ENCODE assay signal across 18 cellular contexts in genomic region chr7:53744361-53744760, GRCh38.
"Had no signal": no experiment of that assay in that cellular context is flagged by ENCODE, and none has a peak within 500 bp of the region (broad histone marks: within the 10 kb centered on the region; RNA-seq: fewer than 3 reads in every experiment).

No MANE protein-coding gene starts in this region.

- H3K27ac ChIP-seq: body of pancreas, epithelial cell of prostate, gastroesophageal sphincter, thyroid gland, uterus had no signal

- H3K36me3 Mint-ChIP-seq: activated naive CD8-positive, alpha-beta T cell; stimulated activated effector memory CD8-positive, alpha-beta T cell treated with anti-CD3 and anti-CD28 coated beads, Interleukin-12 subunit alpha, Interleukin-12 subunit beta, amount 100 ng/mL, for 72 hours had no signal

- ATAC-seq: activated T-cell treated with anti-CD3 and anti-CD28 coated beads, Interleukin-2, amount 50 U/mL, for 72 hours; body of pancreas; gastroesophageal sphincter; natural killer cell treated with Interleukin-12 subunit alpha and Interleukin-12 subunit beta and Interleukin-15 and Interleukin-18, amount 100 ng/mL, for 72 hours; stimulated activated effector memory CD8-positive, alpha-beta T cell treated with anti-CD3 and anti-CD28 coated beads, Interleukin-12 subunit alpha, Interleukin-12 subunit beta, amount 100 ng/mL, for 72 hours had no signal

- DNase-seq: activated CD4-positive, alpha-beta T cell treated with anti-CD3 and anti-CD28 coated beads, Interleukin-2, amount 10 ng/mL, durations not matched to agents 7 days and 5 days; activated CD4-positive, CD25-positive, alpha-beta regulatory T cell; activated CD8-positive, alpha-beta memory T cell treated with anti-CD3 and anti-CD28 coated beads, Interleukin-2, amount 50 U/mL, for 48 hours; activated gamma-delta T cell treated with Interleukin-2 at 50 U/mL for 16 hours; activated T-cell treated with anti-CD3 and anti-CD28 coated beads, Interleukin-2, amount 50 U/mL, for 72 hours; amniotic stem cell; body of pancreas; cortex of kidney; effector memory CD4-positive, alpha-beta T cell; nucleus accumbens; thyroid gland; uterus had no signal

- H3K4me3 Mint-ChIP-seq: activated CD4-positive, alpha-beta T cell treated with anti-CD3 and anti-CD28 coated beads, Interleukin-2, amount 10 ng/mL, durations not matched to agents 7 days and 5 days; activated naive CD8-positive, alpha-beta T cell; activated T-cell treated with anti-CD3 and anti-CD28 coated beads, Interleukin-2, amount 50 U/mL, for 72 hours; central memory CD8-positive, alpha-beta T cell; natural killer cell treated with Interleukin-12 subunit alpha and Interleukin-12 subunit beta and Interleukin-15 and Interleukin-18, amount 100 ng/mL, for 72 hours; stimulated activated effector memory CD8-positive, alpha-beta T cell treated with anti-CD3 and anti-CD28 coated beads, Interleukin-12 subunit alpha, Interleukin-12 subunit beta, amount 100 ng/mL, for 72 hours had no signal

- H3K27me3 ChIP-seq: body of pancreas, gastroesophageal sphincter, thyroid gland, uterus had no signal

- H3K4me1 Mint-ChIP-seq: activated CD4-positive, alpha-beta T cell treated with anti-CD3 and anti-CD28 coated beads, Interleukin-2, amount 10 ng/mL, durations not matched to agents 7 days and 5 days; central memory CD8-positive, alpha-beta T cell; stimulated activated effector memory CD8-positive, alpha-beta T cell treated with anti-CD3 and anti-CD28 coated beads, Interleukin-12 subunit alpha, Interleukin-12 subunit beta, amount 100 ng/mL, for 72 hours had no signal

- H3K36me3 ChIP-seq: gastroesophageal sphincter, thyroid gland, uterus had no signal

- H3K4me1 ChIP-seq: body of pancreas, gastroesophageal sphincter, thyroid gland, uterus had no signal

- H3K27ac Mint-ChIP-seq: activated CD4-positive, alpha-beta T cell treated with anti-CD3 and anti-CD28 coated beads, Interleukin-2, amount 10 ng/mL, durations not matched to agents 7 days and 5 days; activated naive CD8-positive, alpha-beta T cell; activated T-cell treated with anti-CD3 and anti-CD28 coated beads, Interleukin-2, amount 50 U/mL, for 72 hours; natural killer cell treated with Interleukin-12 subunit alpha and Interleukin-12 subunit beta and Interleukin-15 and Interleukin-18, amount 100 ng/mL, for 72 hours; stimulated activated effector memory CD8-positive, alpha-beta T cell treated with anti-CD3 and anti-CD28 coated beads, Interleukin-12 subunit alpha, Interleukin-12 subunit beta, amount 100 ng/mL, for 72 hours had no signal

- H3K27me3 Mint-ChIP-seq: activated CD4-positive, alpha-beta T cell treated with anti-CD3 and anti-CD28 coated beads, Interleukin-2, amount 10 ng/mL, durations not matched to agents 7 days and 5 days; activated naive CD8-positive, alpha-beta T cell; central memory CD8-positive, alpha-beta T cell; natural killer cell treated with Interleukin-12 subunit alpha and Interleukin-12 subunit beta and Interleukin-15 and Interleukin-18, amount 100 ng/mL, for 72 hours had no signal

- H3K9me3 ChIP-seq: body of pancreas, thyroid gland, uterus had no signal

- H3K4me3 ChIP-seq: body of pancreas, gastroesophageal sphincter, thyroid gland, uterus had no signal
